Comparison of ENCODE assay signal across 15 cellular contexts in genomic region chr11:50333861-50334260, GRCh38.
DNase-seq lines count a peak whose midpoint lies in the region; ATAC-seq and TF ChIP-seq lines count a peak whose summit lies in the region.
"Had no signal": no experiment of that assay in that cellular context is flagged by ENCODE, and none has a peak within 500 bp of the region (broad histone marks: within the 10 kb centered on the region; RNA-seq: fewer than 3 reads in every experiment).

No MANE protein-coding gene starts in this region.

- ATAC-seq in Right ventricle myocardium inferior (peak; percentile 45), foreskin keratinocyte (no peak), GM19328 (IDR thresholded peaks at IDR 0.05; ENCODE audit: unreplicated experiment) (no peak)

- H3K4me3 ChIP-seq in left ventricle myocardium inferior: no peak overlapping the region
- no peak overlapping the region for H3K4me3 ChIP-seq in neuronal stem cell (ENCODE audit: low read length in 2 of 2)
- H3K4me3 ChIP-seq in HAP-1: no peak overlapping the region
- H3K4me3 ChIP-seq: GM23248 had no signal

- H2BK120ac ChIP-seq in neuronal stem cell (ENCODE audit: low read depth, low read length): no peak overlapping the region

- intact Hi-C loops in Right ventricle myocardium inferior (cut with DNase I) (no loop called here), left ventricle myocardium inferior (cut with micrococcal nuclease) (no loop called here)

- H4K8ac ChIP-seq in neuronal stem cell (ENCODE audit: low read depth, low read length): no peak overlapping the region

- peak overlapping the region; percentile 56 for H2AFZ ChIP-seq in neuronal stem cell (ENCODE audit: low read length)
- H2AFZ ChIP-seq: GM23248 had no signal

- no peak overlapping the region for H3K18ac ChIP-seq in neuronal stem cell (ENCODE audit: low read length)

- no peak overlapping the region for H3K23ac ChIP-seq in neuronal stem cell (ENCODE audit: low read depth, low read length, poor library complexity)

- no CpG with 5 or more reads among the region's 4 CpGs for WGBS in neuronal stem cell (ENCODE audit: extremely low coverage in 2 of 2, insufficient read length in 2 of 2, insufficient replicate concordance in 1 of 2), 2 donors

- H2BK12ac ChIP-seq in neuronal stem cell (ENCODE audit: low read length): no peak overlapping the region

- in situ Hi-C loops in HAP-1 (cut with MboI; ENCODE audit: low sequenced_read_pairs): no loop called here

- H3K79me1 ChIP-seq in neuronal stem cell (ENCODE audit: low read depth, low read length): no peaks in the 10 kb centered on the region

- no peaks in the 10 kb centered on the region for H3K36me3 ChIP-seq in left ventricle myocardium inferior
- no peaks in the 10 kb centered on the region for H3K36me3 ChIP-seq in neuronal stem cell (replicated peaks in 1 of 2; ENCODE audit: control insufficient read depth in 2 of 2, insufficient read depth in 2 of 2, low read length in 2 of 2)
- H3K36me3 ChIP-seq in HAP-1 (replicated peaks): no peaks in the 10 kb centered on the region

- H2BK15ac ChIP-seq in neuronal stem cell (ENCODE audit: low read length): no peak overlapping the region

- no peak overlapping the region for H3K14ac ChIP-seq in neuronal stem cell (ENCODE audit: low read length)

- no peaks in the 10 kb centered on the region for H3K27me3 ChIP-seq in left ventricle myocardium inferior (ENCODE audit: low read depth)
- no peaks in the 10 kb centered on the region for H3K27me3 ChIP-seq in foreskin keratinocyte
- H3K27me3 ChIP-seq in neuronal stem cell (ENCODE audit: control insufficient read depth in 3 of 3, insufficient read depth in 3 of 3, low read depth in 1 of 3, low read length in 3 of 3): no peaks in the 10 kb centered on the region
- no peaks in the 10 kb centered on the region for H3K27me3 ChIP-seq in HAP-1 (ENCODE audit: low read depth)

- no peak for TF ChIP-seq CTCF in left ventricle myocardium inferior (IDR thresholded peaks at IDR 0.05; ENCODE audit: borderline replicate concordance)
- TF ChIP-seq CTCF in foreskin keratinocyte (conservative IDR thresholded peaks at IDR 0.05): no peak

- no peak overlapping the region for H2AK5ac ChIP-seq in neuronal stem cell (ENCODE audit: low read depth, low read length)

- no peak overlapping the region for H3K4me2 ChIP-seq in neuronal stem cell (ENCODE audit: insufficient read depth, low read length, poor library complexity, severe bottlenecking)

- DNase-seq in Right ventricle myocardium inferior (ENCODE audit: missing footprints) (no peak), left ventricle myocardium inferior (no peak), RPMI7951 (ENCODE audit: low read depth) (peak; percentile 0), foreskin keratinocyte (peak; percentile 0 to 25), neuronal stem cell (ENCODE audit: low spot score) (no peak), NOMO-1 treated with DMSO at 0.1 percent for 48 hours (lab: John Stamatoyannopoulos, UW; ENCODE audit: unreplicated experiment) (no peak), HAP-1 (ENCODE audit: low spot score in 2 of 2) (no peak)
- DNase-seq: ACHN; CD4-positive, alpha-beta memory T cell; DMS79 treated with DMSO at 0.1 percent for 48 hours; EL; GDM1; GM23248 had no signal

- H3K27ac ChIP-seq in left ventricle myocardium inferior (replicated peaks) (no peak overlapping the region), foreskin keratinocyte (no peak overlapping the region), neuronal stem cell (replicated peaks; ENCODE audit: low read length) (no peak overlapping the region)
- H3K27ac ChIP-seq: C4-2B, GM23248 had no signal

- peaks cover 16% of the 10 kb centered on the region for H3K9me3 ChIP-seq in left ventricle myocardium inferior (replicated peaks)
- peaks cover 0 to 2% of the 10 kb centered on the region in 2 donors for H3K9me3 ChIP-seq in neuronal stem cell (replicated peaks in 1 of 2; ENCODE audit: control insufficient read depth in 2 of 2, insufficient read depth in 1 of 2, low read depth in 1 of 2, low read length in 2 of 2)
- no peaks in the 10 kb centered on the region for H3K9me3 ChIP-seq in HAP-1

- no peak overlapping the region for H2BK5ac ChIP-seq in neuronal stem cell (ENCODE audit: low read length)

- H3K4ac ChIP-seq in neuronal stem cell (ENCODE audit: low read length): no peak overlapping the region

- no peak overlapping the region for H3K9ac ChIP-seq in neuronal stem cell (ENCODE audit: low read depth, low read length, poor library complexity)
- H3K9ac ChIP-seq: GM23248 had no signal

- H3K4me1 ChIP-seq in left ventricle myocardium inferior (no peaks in the 10 kb centered on the region), foreskin keratinocyte (no peaks in the 10 kb centered on the region), neuronal stem cell (ENCODE audit: control insufficient read depth in 2 of 2, insufficient read depth in 1 of 2, low read depth in 1 of 2, low read length in 2 of 2) (no peaks in the 10 kb centered on the region), HAP-1 (no peaks in the 10 kb centered on the region)

- no peak overlapping the region for H4K91ac ChIP-seq in neuronal stem cell (ENCODE audit: low read depth, low read length, poor library complexity)

Comparison
In these comparisons a context has a peak if more than half of its experiments do, and no peak if none do; other contexts are left out.
1. DNase-seq: peak in RPMI7951 (single experiment) and foreskin keratinocyte (2 of 2); none in Right ventricle myocardium inferior (single experiment), left ventricle myocardium inferior (single experiment), neuronal stem cell (single experiment), NOMO-1 treated with DMSO at 0.1 percent for 48 hours (single experiment) and HAP-1 (0 of 2).